ENCODE assay signal across 21 cellular contexts in the genomic region with DNA sequence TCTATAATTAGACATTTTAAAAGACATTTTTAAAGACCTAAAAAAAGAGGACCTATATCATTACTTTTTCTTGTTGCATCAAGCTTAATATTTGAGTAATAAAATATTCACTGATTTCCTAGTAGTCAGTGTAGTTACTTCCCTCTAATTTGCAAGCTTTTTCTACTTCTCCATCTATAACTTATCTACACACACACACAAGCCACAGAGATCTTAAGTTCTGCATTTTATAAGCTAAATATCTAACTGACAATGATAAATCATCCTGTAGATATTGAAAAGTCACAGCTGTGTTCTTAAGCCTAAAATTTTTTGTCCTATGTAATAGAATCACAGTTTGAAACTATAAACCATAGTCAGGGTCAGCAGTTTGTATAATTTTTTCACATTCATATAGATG.
"Had no signal": no experiment of that assay in that cellular context is flagged by ENCODE, and none has a peak within 500 bp of the region (broad histone marks: within the 10 kb centered on the region; RNA-seq: fewer than 3 reads in every experiment).

No MANE protein-coding gene starts in this region.

- ATAC-seq: heart right ventricle; left ventricle myocardium superior; natural killer cell treated with Interleukin-12 subunit alpha and Interleukin-12 subunit beta and Interleukin-15 and Interleukin-18, amount 100 ng/mL, for 72 hours; stimulated activated naive CD8-positive, alpha-beta T cell treated with anti-CD3 and anti-CD28 coated beads, Interleukin-15, Interleukin-2, amounts not matched to agents 100 U/mL and 50 U/mL, for 24 hours had no signal

- DNase-seq: activated CD4-positive, alpha-beta memory T cell treated with anti-CD3 and anti-CD28 coated beads for 36 hours; activated CD4-positive, alpha-beta T cell treated with anti-CD3 and anti-CD28 coated beads for 4 hours; activated CD4-positive, CD25-positive, alpha-beta regulatory T cell; activated naive CD4-positive, alpha-beta T cell treated with Interleukin-2 at 50 U/mL for 16 hours; activated naive CD8-positive, alpha-beta T cell treated with anti-CD3 and anti-CD28 coated beads for 36 hours; activated T-cell treated with anti-CD3 and anti-CD28 coated beads, Interleukin-2, amount 50 U/mL, for 48 hours; central memory CD4-positive, alpha-beta T cell; dermis blood vessel endothelial cell; effector CD8-positive, alpha-beta T cell; erythroblast; foreskin fibroblast; heart right ventricle; immature natural killer cell; kidney glomerular epithelial cell; left ventricle myocardium superior; midbrain; ovary; spleen; stimulated activated CD4-positive, alpha-beta T cell treated with anti-CD3 and anti-CD28 coated beads, Interleukin-4, amount 100 ng/mL, for 4 hours; stimulated activated naive CD8-positive, alpha-beta T cell treated with anti-CD3 and anti-CD28 coated beads, Interleukin-15, Interleukin-2, amounts not matched to agents 100 U/mL and 50 U/mL, for 24 hours had no signal
